ENCODE assay signal across 24 cellular contexts in the genomic region with DNA sequence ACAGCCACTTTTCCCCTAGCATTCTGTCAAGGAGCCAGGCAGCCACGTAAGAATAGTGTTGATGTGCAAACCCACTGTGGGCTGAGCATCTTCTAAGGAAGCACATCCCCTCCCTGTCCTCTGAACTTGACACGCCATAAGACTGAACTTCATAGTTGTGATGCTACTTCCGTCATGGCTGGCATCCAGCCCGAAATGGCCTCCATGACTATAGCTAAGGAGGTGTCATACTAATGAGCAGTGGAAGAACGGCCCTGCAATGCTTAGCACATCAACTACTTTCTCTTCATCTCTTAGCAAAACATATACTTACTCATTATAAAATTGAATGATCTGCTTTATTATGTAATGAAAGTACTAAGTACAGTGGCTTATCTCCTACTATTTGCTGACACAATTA.
DNase-seq lines count a peak whose midpoint lies in the region; ATAC-seq and TF ChIP-seq lines count a peak whose summit lies in the region.
"Had no signal": no experiment of that assay in that cellular context is flagged by ENCODE, and none has a peak within 500 bp of the region (broad histone marks: within the 10 kb centered on the region; RNA-seq: fewer than 3 reads in every experiment).

No MANE protein-coding gene starts in this region.

- H4K20me1 ChIP-seq in GM23248 (ENCODE audit: insufficient read depth): no peaks in the 10 kb centered on the region

- H2AFZ ChIP-seq in GM23248: no peak overlapping the region
- H2AFZ ChIP-seq: parathyroid adenoma had no signal

- no peaks in the 10 kb centered on the region for H3K9me2 ChIP-seq in GM23248 (ENCODE audit: insufficient read depth)

- H3K4me2 ChIP-seq in GM23248 (ENCODE audit: unreplicated experiment): peak overlapping the region; percentile 17

- H3K4me1 Mint-ChIP-seq in chondrocyte (ENCODE audit: low read depth) (peaks cover 15% of the 10 kb centered on the region), naive B cell (peaks cover 9 to 11% (median 10%) of the 10 kb centered on the region in 3 donors)
- H3K4me1 Mint-ChIP-seq: nephron progenitor cell had no signal

- no peak overlapping the region for H3K9ac ChIP-seq in GM23248
- H3K9ac ChIP-seq: parathyroid adenoma had no signal

- ATAC-seq in naive B cell (ENCODE audit: low read depth in 2 of 2) (no peak), HG02852 (IDR thresholded peaks at IDR 0.05; ENCODE audit: unreplicated experiment) (no peak)
- ATAC-seq: left lobe of liver; right cardiac atrium; stimulated activated naive CD8-positive, alpha-beta T cell treated with anti-CD3 and anti-CD28 coated beads, Interleukin-15, Interleukin-2, amounts not matched to agents 100 U/mL and 50 U/mL, for 24 hours had no signal

- TF ChIP-seq CTCF in chondrocyte (IDR thresholded peaks at IDR 0.05): no peak
- no peak for TF ChIP-seq CTCF in foreskin fibroblast (IDR thresholded peaks at IDR 0.05; ENCODE audit: low read depth, low read length)

- 87 to 92% methylated on average over 5 of the region's 5 CpGs for WGBS in GM23248 (ENCODE audit: low coverage in 1 of 2, low lambda C conversion rate in 2 of 2, missing lambda C conversion rate in 2 of 2), 2 experiments

- H3K27me3 Mint-ChIP-seq in chondrocyte (ENCODE audit: low read depth): no peaks in the 10 kb centered on the region
- H3K27me3 Mint-ChIP-seq in naive B cell: no peaks in the 10 kb centered on the region

- in situ Hi-C loops in GM23248 (cut with MboI): no loop called here

- peaks cover 20% of the 10 kb centered on the region for H3F3A ChIP-seq in GM23248 (ENCODE audit: insufficient read depth)

- no peaks in the 10 kb centered on the region for H3K36me3 Mint-ChIP-seq in chondrocyte (ENCODE audit: low read depth)
- peaks cover 16 to 22% of the 10 kb centered on the region in 2 donors for H3K36me3 Mint-ChIP-seq in naive B cell

- H3K9me3 Mint-ChIP-seq in chondrocyte (ENCODE audit: low read depth) (no peaks in the 10 kb centered on the region), naive B cell (no peaks in the 10 kb centered on the region)
- H3K9me3 Mint-ChIP-seq: H9, nephron progenitor cell had no signal

- no peaks in the 10 kb centered on the region for H3K36me3 ChIP-seq in GM23248 (ENCODE audit: low read depth)
- no peaks in the 10 kb centered on the region for H3K36me3 ChIP-seq in H7 (replicated peaks; ENCODE audit: control insufficient read depth, insufficient read depth, low read length)
- H3K36me3 ChIP-seq: tibial artery had no signal

- H3K79me2 ChIP-seq in GM23248 (ENCODE audit: insufficient read depth): no peaks in the 10 kb centered on the region
- H3K79me2 ChIP-seq: parathyroid adenoma had no signal

- H3K4me3 Mint-ChIP-seq in chondrocyte (ENCODE audit: unreplicated experiment) (no peak overlapping the region), naive B cell (peak overlapping the region in 2 of 8 donors; percentile 15 to 35)
- H3K4me3 Mint-ChIP-seq: H9, nephron progenitor cell had no signal

- no peaks in the 10 kb centered on the region for H3K9me3 ChIP-seq in GM23248 (ENCODE audit: low read depth)
- H3K9me3 ChIP-seq: heart right ventricle, tibial artery had no signal

- H3K27ac ChIP-seq in GM23248: no peak overlapping the region
- H3K27ac ChIP-seq: heart right ventricle, parathyroid adenoma, tibial artery had no signal

- no peak overlapping the region for H3K4me3 ChIP-seq in GM23248
- no peak overlapping the region for H3K4me3 ChIP-seq in H7 (ENCODE audit: insufficient read depth, low read depth, low read length)
- no peak overlapping the region for H3K4me3 ChIP-seq in foreskin fibroblast (ENCODE audit: low read depth in 1 of 2, low read length in 2 of 2)
- H3K4me3 ChIP-seq: dorsolateral prefrontal cortex, heart right ventricle, tibial artery had no signal

- peaks cover 25% of the 10 kb centered on the region for H3K4me1 ChIP-seq in GM23248 (ENCODE audit: insufficient read depth)

- H3K27me3 ChIP-seq in GM23248 (replicated peaks; ENCODE audit: insufficient read depth) (no peaks in the 10 kb centered on the region), H7 (ENCODE audit: control insufficient read depth, insufficient read depth, low read length) (no peaks in the 10 kb centered on the region)
- H3K27me3 ChIP-seq: dorsolateral prefrontal cortex, heart right ventricle, tibial artery had no signal

- DNase-seq in GM23248 (no peak), RKO (ENCODE audit: low spot score) (peak; percentile 39), chondrocyte (ENCODE audit: low spot score) (no peak), naive B cell (no peak), H7 (no peak), middle frontal gyrus (ENCODE audit: extremely low spot score, low spot score) (no peak), foreskin fibroblast (no peak)
- DNase-seq: activated CD4-positive, alpha-beta T cell treated with anti-CD3 and anti-CD28 coated beads, Interleukin-2, amount 50 U/mL, for 48 hours; activated effector memory CD4-positive, alpha-beta T cell treated with Interleukin-2 at 50 U/mL for 16 hours; caudate nucleus; dorsolateral prefrontal cortex; EL; H9; heart right ventricle; NCI-H2171 treated with DMSO at 0.1 percent for 48 hours; NCI-H526; nephron progenitor cell; stimulated activated naive CD8-positive, alpha-beta T cell treated with anti-CD3 and anti-CD28 coated beads, Interleukin-15, Interleukin-2, amounts not matched to agents 100 U/mL and 50 U/mL, for 24 hours; T-helper 9 cell had no signal

- peak overlapping the region; percentile 60 for H3K27ac Mint-ChIP-seq in chondrocyte (ENCODE audit: unreplicated experiment)
- H3K27ac Mint-ChIP-seq in naive B cell: peak overlapping the region in 4 of 6 donors; percentile 67 to 87 (median 67)
